ENCODE assay signal across 28 cellular contexts in the genomic region with DNA sequence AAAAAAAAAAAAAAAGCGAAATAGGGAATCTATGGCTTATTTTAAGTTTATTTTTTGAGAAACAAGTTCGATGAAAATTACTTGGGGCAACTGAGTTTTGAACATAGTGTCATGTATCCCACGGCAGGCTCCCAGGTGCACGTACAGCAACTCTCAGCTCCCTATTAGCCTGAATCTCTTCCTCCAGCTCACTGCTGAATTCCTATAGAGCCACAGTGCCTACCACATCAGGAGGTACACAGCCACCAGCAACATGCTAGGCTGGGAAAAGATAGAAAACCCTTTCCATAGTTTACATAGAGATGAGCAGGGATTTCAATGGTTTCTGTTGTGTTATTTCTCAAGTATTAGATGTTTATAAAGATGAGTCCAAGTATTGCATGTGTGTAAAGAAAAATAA.
"Had no signal": no experiment of that assay in that cellular context is flagged by ENCODE, and none has a peak within 500 bp of the region (broad histone marks: within the 10 kb centered on the region; RNA-seq: fewer than 3 reads in every experiment).

No MANE protein-coding gene starts in this region.

- DNase-seq: natural killer cell; nucleus accumbens; ovary; posterior cingulate gyrus; psoas muscle; right cardiac atrium; right lobe of liver; sigmoid colon; small intestine; stimulated activated CD4-positive, alpha-beta T cell treated with anti-CD3 and anti-CD28 coated beads, Interleukin-15, amount 100 ng/mL, for 24 hours; stimulated activated CD4-positive, alpha-beta T cell treated with anti-CD3 and anti-CD28 coated beads, Interleukin-2, amount 100 ng/mL, for 24 hours; stimulated activated CD4-positive, alpha-beta T cell treated with anti-CD3 and anti-CD28 coated beads, Interleukin-2, amount 100 ng/mL, for 48 hours; stimulated activated CD4-positive, alpha-beta T cell treated with anti-CD3 and anti-CD28 coated beads, Interleukin-4, amount 100 ng/mL, for 24 hours; stimulated activated naive B cell treated with anti-CD40 and anti-IgM and Interleukin-4, amounts not matched to agents 10 μg/mL and 1 μg/mL and 100 μg/mL, for 72 hours; stimulated activated naive CD4-positive, alpha-beta T cell treated with Interleukin-2 at 50 U/mL for 16 hours; stomach; thyroid gland; trophoblast cell; upper lobe of left lung had no signal

- H3K36me3 Mint-ChIP-seq: natural killer cell; stimulated activated effector memory CD8-positive, alpha-beta T cell treated with anti-CD3 and anti-CD28 coated beads, Interleukin-12 subunit alpha, Interleukin-12 subunit beta, amount 100 ng/mL, for 72 hours; stimulated activated naive B cell treated with anti-CD40 and anti-IgM and Interleukin-4, amounts not matched to agents 10 μg/mL and 1 μg/mL and 100 μg/mL, for 72 hours had no signal

- H3K79me2 ChIP-seq: parathyroid adenoma had no signal

- H3K4me1 ChIP-seq: parathyroid adenoma, psoas muscle, right lobe of liver, sigmoid colon, thyroid gland, upper lobe of left lung, vagina had no signal

- H3K9ac ChIP-seq: parathyroid adenoma had no signal

- ATAC-seq: natural killer cell; psoas muscle; right cardiac atrium; right lobe of liver; stimulated activated effector memory CD8-positive, alpha-beta T cell treated with anti-CD3 and anti-CD28 coated beads, Interleukin-12 subunit alpha, Interleukin-12 subunit beta, amount 100 ng/mL, for 72 hours; stimulated activated naive B cell treated with anti-CD40 and anti-IgM and Interleukin-4, amounts not matched to agents 10 μg/mL and 1 μg/mL and 100 μg/mL, for 72 hours had no signal

- H3K36me3 ChIP-seq: neutrophil, ovary, right lobe of liver, sigmoid colon, stomach, thoracic aorta, thyroid gland, tibial nerve, upper lobe of left lung, vagina had no signal

- H3K4me1 Mint-ChIP-seq: natural killer cell; nephron; stimulated activated effector memory CD8-positive, alpha-beta T cell treated with anti-CD3 and anti-CD28 coated beads, Interleukin-12 subunit alpha, Interleukin-12 subunit beta, amount 100 ng/mL, for 72 hours; stimulated activated naive B cell treated with anti-CD40 and anti-IgM and Interleukin-4, amounts not matched to agents 10 μg/mL and 1 μg/mL and 100 μg/mL, for 72 hours had no signal

- H3K27me3 ChIP-seq: neutrophil, ovary, right lobe of liver, sigmoid colon, stomach, thyroid gland, tibial nerve, upper lobe of left lung, vagina had no signal

- H3K9me3 ChIP-seq: neutrophil, ovary, psoas muscle, right lobe of liver, sigmoid colon, thoracic aorta, thyroid gland, tibial nerve, upper lobe of left lung, vagina had no signal

- H3K27me3 Mint-ChIP-seq: progenitor cell of endocrine pancreas; stimulated activated naive B cell treated with anti-CD40 and anti-IgM and Interleukin-4, amounts not matched to agents 10 μg/mL and 1 μg/mL and 100 μg/mL, for 72 hours had no signal

- H3K9me3 Mint-ChIP-seq: nephron; stimulated activated naive CD8-positive, alpha-beta T cell treated with anti-CD3 and anti-CD28 coated beads, Interleukin-15, Interleukin-2, amounts not matched to agents 100 ng/mL and 50 ng/mL, for 24 hours had no signal

- H3K27ac Mint-ChIP-seq: natural killer cell; nephron; progenitor cell of endocrine pancreas; stimulated activated effector memory CD8-positive, alpha-beta T cell treated with anti-CD3 and anti-CD28 coated beads, Interleukin-12 subunit alpha, Interleukin-12 subunit beta, amount 100 ng/mL, for 72 hours; stimulated activated naive B cell treated with anti-CD40 and anti-IgM and Interleukin-4, amounts not matched to agents 10 μg/mL and 1 μg/mL and 100 μg/mL, for 72 hours; stimulated activated naive CD8-positive, alpha-beta T cell treated with anti-CD3 and anti-CD28 coated beads, Interleukin-15, Interleukin-2, amounts not matched to agents 100 ng/mL and 50 ng/mL, for 24 hours had no signal

- H3K4me3 ChIP-seq: ovary, psoas muscle, right lobe of liver, sigmoid colon, stomach, thoracic aorta, thyroid gland, tibial nerve, upper lobe of left lung, vagina had no signal

- H3K27ac ChIP-seq: neutrophil, ovary, parathyroid adenoma, psoas muscle, right lobe of liver, sigmoid colon, stomach, thoracic aorta, thyroid gland, tibial nerve, upper lobe of left lung, vagina had no signal

- H2AFZ ChIP-seq: parathyroid adenoma had no signal

- H3K4me3 Mint-ChIP-seq: natural killer cell; nephron; stimulated activated effector memory CD8-positive, alpha-beta T cell treated with anti-CD3 and anti-CD28 coated beads, Interleukin-12 subunit alpha, Interleukin-12 subunit beta, amount 100 ng/mL, for 72 hours; stimulated activated naive B cell treated with anti-CD40 and anti-IgM and Interleukin-4, amounts not matched to agents 10 μg/mL and 1 μg/mL and 100 μg/mL, for 72 hours; stimulated activated naive CD8-positive, alpha-beta T cell treated with anti-CD3 and anti-CD28 coated beads, Interleukin-15, Interleukin-2, amounts not matched to agents 100 ng/mL and 50 ng/mL, for 24 hours had no signal
